Comparison of ENCODE assay signal across 16 cellular contexts in the genomic region with DNA sequence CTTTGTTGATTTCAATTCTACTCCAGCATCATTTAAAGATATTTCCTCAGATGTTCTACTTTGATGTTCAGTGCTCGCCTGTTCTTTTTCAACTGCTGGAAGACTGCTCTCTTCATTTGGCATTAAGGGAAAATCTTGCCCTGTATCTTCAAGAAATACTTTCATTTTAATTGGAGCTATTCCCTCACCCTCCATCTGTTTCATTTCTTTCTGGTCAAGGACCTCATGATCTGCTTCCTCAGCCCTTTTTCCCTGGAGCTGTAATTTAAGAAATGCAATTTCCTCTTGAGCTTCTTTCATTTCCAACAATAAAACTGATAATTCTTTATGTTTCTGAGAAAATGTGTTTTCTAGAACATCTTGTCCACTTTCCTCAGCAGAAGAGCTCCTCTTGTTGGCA. TPM values are rescaled to one million over a fixed set of nuclear protein-coding genes. Genes with fewer than 3 reads are reported as not detected.
A peak's percentile ranks its signal among the peaks of the same experiment; 100 is the strongest.
DNase-seq lines count a peak whose midpoint lies in the region; ATAC-seq and TF ChIP-seq lines count a peak whose summit lies in the region.
"Had no signal": no experiment of that assay in that cellular context is flagged by ENCODE, and none has a peak within 500 bp of the region (broad histone marks: within the 10 kb centered on the region; RNA-seq: fewer than 3 reads in every experiment).

No MANE protein-coding gene starts in this region.

- no peaks in the 10 kb centered on the region for H3K9me3 ChIP-seq in right atrium auricular region
- no peaks in the 10 kb centered on the region for H3K9me3 ChIP-seq in heart right ventricle
- H3K9me3 ChIP-seq in vagina, result no peaks in the 10 kb centered on the region
- H3K9me3 ChIP-seq: BLaER1, Caco-2 had no signal

- 74 to 83% methylated on average over 1 of the region's 1 CpG for WGBS in heart right ventricle, 2 donors

- TF ChIP-seq POLR2A in vagina (IDR thresholded peaks at IDR 0.05), result no peak

- no peak for DNase-seq in Right ventricle myocardium superior
- DNase-seq in right atrium auricular region (ENCODE audit: low spot score), result no peak
- no peak for DNase-seq in heart right ventricle
- no peak for DNase-seq in sciatic nerve (ENCODE audit: low spot score)
- DNase-seq in vagina (ENCODE audit: extremely low spot score in 2 of 2), result no peak
- no peak for DNase-seq in GM19240 (ENCODE audit: insufficient read length, low spot score)
- no peak for DNase-seq in NCI-H1048 (lab: John Stamatoyannopoulos, UW)
- DNase-seq in DMS53 (lab: John Stamatoyannopoulos, UW), result no peak
- DNase-seq: 8988T; AML-193; Caco-2; CD8-positive, alpha-beta memory T cell; GOT3; H9 had no signal

- TF ChIP-seq CTCF in right atrium auricular region (IDR thresholded peaks at IDR 0.05) (no peak), heart right ventricle (IDR thresholded peaks at IDR 0.05) (no peak), vagina (IDR thresholded peaks at IDR 0.05) (no peak)

- H3K27ac ChIP-seq in right atrium auricular region (peak overlapping the region in 1 of 2 donors; percentile 18), heart right ventricle (peak overlapping the region in 8 of 10 donors; percentile 2 to 61 (median 24)), vagina (peak overlapping the region; percentile 18)
- H3K27ac ChIP-seq: BLaER1 had no signal

- intact Hi-C loops in Right ventricle myocardium superior (cut with DNase I), result no loop called here
- intact Hi-C loops in heart right ventricle (cut with DNase I), result no loop called here
- intact Hi-C loops in sciatic nerve (cut with DNase I), result no loop called here
- intact Hi-C loops in vagina (cut with DNase I), result no loop called here

- H3K4me3 ChIP-seq in right atrium auricular region, result no peak overlapping the region
- H3K4me3 ChIP-seq in heart right ventricle, result no peak overlapping the region
- H3K4me3 ChIP-seq in vagina, result no peak overlapping the region
- H3K4me3 ChIP-seq: BLaER1, GM12878 had no signal

- H3K27me3 ChIP-seq in right atrium auricular region, result no peaks in the 10 kb centered on the region
- no peaks in the 10 kb centered on the region for H3K27me3 ChIP-seq in heart right ventricle
- no peaks in the 10 kb centered on the region for H3K27me3 ChIP-seq in vagina
- H3K27me3 ChIP-seq: BLaER1 had no signal

- H3K36me3 ChIP-seq in right atrium auricular region (peaks cover 40% of the 10 kb centered on the region), heart right ventricle (peaks cover 0 to 92% (median 33%) of the 10 kb centered on the region in 9 donors), vagina (peaks cover 0 to 50% of the 10 kb centered on the region in 2 donors)

- H3K4me1 ChIP-seq in right atrium auricular region (peaks cover 0 to 31% of the 10 kb centered on the region in 2 donors), heart right ventricle (peaks cover 0 to 48% (median 34%) of the 10 kb centered on the region in 9 donors), vagina (no peaks in the 10 kb centered on the region)
- H3K4me1 ChIP-seq: BLaER1, Caco-2 had no signal

- ATAC-seq in Right ventricle myocardium superior (ENCODE audit: poor library complexity) (peak; percentile 65), heart right ventricle (peak in 4 of 8 donors; percentile 54 to 79 (median 62)), sciatic nerve (peak; percentile 75)
- ATAC-seq: GM12878 had no signal

RNA-seq across cellular contexts. Expression of gene HCLS1, which starts 37.8 kb away (rescaled TPM):
- total RNA-seq in Right ventricle myocardium superior, result 9.6 TPM
- 10 to 100 TPM in 1 of 2 donors, 1 to 10 TPM in 1; 9.6 to 26.1 TPM for total RNA-seq in right atrium auricular region
- 10 to 100 TPM in 4 of 10 donors, 1 to 10 TPM in 6; 5.0 to 40.7 (median 8.6) TPM for total RNA-seq in heart right ventricle
- 10 to 100 TPM; 12.6 to 15.9 TPM for polyA plus RNA-seq in heart right ventricle
- total RNA-seq in sciatic nerve, result 45.4 TPM
- total RNA-seq in vagina, result 35.4 TPM

RNA-seq across cellular contexts. Expression of gene GOLGB1, which starts 51.0 kb away (rescaled TPM):
- total RNA-seq in Right ventricle myocardium superior (43.2 TPM), right atrium auricular region (10 to 100 TPM; 44.1 to 49.6 TPM), heart right ventricle (10 to 100 TPM; 37.1 to 66.8 (median 49.7) TPM), sciatic nerve (73.4 TPM), vagina (45.4 TPM)
- 10 to 100 TPM; 12.3 to 26.8 TPM for polyA plus RNA-seq in heart right ventricle
